In genomic region chr17:65529040-65529633, GRCh38 we compare ENCODE assay signal across 15 cellular contexts.
"Had no signal": no experiment of that assay in that cellular context is flagged by ENCODE, and none has a peak within 500 bp of the region (broad histone marks: within the 10 kb centered on the region; RNA-seq: fewer than 3 reads in every experiment).

No MANE protein-coding gene starts in this region.

- H3K4me1 Mint-ChIP-seq: activated B cell treated with CpG ODN at 0.5 μM for 24 hours; stimulated activated memory B cell treated with anti-CD40 and anti-IgM and Interleukin-4, amounts not matched to agents 10 μg/mL and 1 μg/mL and 100 μg/mL, for 72 hours had no signal

- ATAC-seq: heart right ventricle; left ventricle myocardium superior; stimulated activated memory B cell treated with anti-CD40 and anti-IgM and Interleukin-4, amounts not matched to agents 10 μg/mL and 1 μg/mL and 100 μg/mL, for 72 hours had no signal

- H3K4me3 Mint-ChIP-seq: activated B cell treated with CpG ODN at 0.5 μM for 24 hours; activated CD4-positive, alpha-beta T cell treated with anti-CD3 and anti-CD28 coated beads, Interleukin-2, amount 10 ng/mL, durations not matched to agents 24 days and 14 days; stimulated activated memory B cell treated with anti-CD40 and anti-IgM and Interleukin-4, amounts not matched to agents 10 μg/mL and 1 μg/mL and 100 μg/mL, for 72 hours; T-helper 1 cell treated with Interleukin-12 subunit alpha and Interleukin-12 subunit beta and Interleukin-4 antibody, amounts not matched to agents 30 μg/mL and 1 μg/mL, for 36 hours had no signal

- DNase-seq: activated B cell treated with CpG ODN at 0.5 μM for 24 hours; activated CD4-positive, alpha-beta T cell treated with anti-CD3 and anti-CD28 coated beads, Interleukin-2, amount 10 ng/mL, durations not matched to agents 24 days and 14 days; foreskin melanocyte; heart right ventricle; kidney; left ventricle myocardium superior; mesenchymal stem cell; small intestine had no signal

- H3K9me3 ChIP-seq: heart right ventricle, neutrophil, right atrium auricular region, tibial artery had no signal

- H3K27ac ChIP-seq: neutrophil, tibial artery had no signal

- H3K4me3 ChIP-seq: heart right ventricle, right atrium auricular region, SK-N-MC, tibial artery had no signal

- H3K27me3 Mint-ChIP-seq: activated B cell treated with CpG ODN at 0.5 μM for 24 hours; stimulated activated memory B cell treated with anti-CD40 and anti-IgM and Interleukin-4, amounts not matched to agents 10 μg/mL and 1 μg/mL and 100 μg/mL, for 72 hours had no signal

- H3K27ac Mint-ChIP-seq: activated B cell treated with CpG ODN at 0.5 μM for 24 hours; activated CD4-positive, alpha-beta T cell treated with anti-CD3 and anti-CD28 coated beads, Interleukin-2, amount 10 ng/mL, durations not matched to agents 24 days and 14 days; activated T-helper 2 cell treated with anti-CD3 and anti-CD28 coated beads, Interferon-gamma antibody, Interleukin-2, Interleukin-4, amounts not matched to agents 10 μg/mL and 5 μg/mL and 100 μg/mL, durations not matched to agents 14 hours and 24 hours and 36 hours; stimulated activated memory B cell treated with anti-CD40 and anti-IgM and Interleukin-4, amounts not matched to agents 10 μg/mL and 1 μg/mL and 100 μg/mL, for 72 hours had no signal

- H3K27me3 ChIP-seq: heart right ventricle, neutrophil, right atrium auricular region, tibial artery had no signal

- H3K9me3 Mint-ChIP-seq: activated B cell treated with CpG ODN at 0.5 μM for 24 hours; activated CD4-positive, alpha-beta T cell treated with anti-CD3 and anti-CD28 coated beads, Interleukin-2, amount 10 ng/mL, durations not matched to agents 24 days and 14 days; activated T-helper 2 cell treated with anti-CD3 and anti-CD28 coated beads, Interferon-gamma antibody, Interleukin-2, Interleukin-4, amounts not matched to agents 10 μg/mL and 5 μg/mL and 100 μg/mL, durations not matched to agents 14 hours and 24 hours and 36 hours; stimulated activated memory B cell treated with anti-CD40 and anti-IgM and Interleukin-4, amounts not matched to agents 10 μg/mL and 1 μg/mL and 100 μg/mL, for 72 hours; T-helper 1 cell treated with Interleukin-12 subunit alpha and Interleukin-12 subunit beta and Interleukin-4 antibody, amounts not matched to agents 30 μg/mL and 1 μg/mL, for 36 hours had no signal

- H3K36me3 ChIP-seq: neutrophil had no signal

- H3K36me3 Mint-ChIP-seq: stimulated activated memory B cell treated with anti-CD40 and anti-IgM and Interleukin-4, amounts not matched to agents 10 μg/mL and 1 μg/mL and 100 μg/mL, for 72 hours had no signal
